ENCODE assay signal across 10 cellular contexts in genomic region chr2:189613077-189613636, GRCh38. TPM values are rescaled to one million over a fixed set of nuclear protein-coding genes. Genes with fewer than 3 reads are reported as not detected.
A peak's percentile ranks its signal among the peaks of the same experiment; 100 is the strongest.
DNase-seq lines count a peak whose midpoint lies in the region; ATAC-seq and TF ChIP-seq lines count a peak whose summit lies in the region.
"Had no signal": no experiment of that assay in that cellular context is flagged by ENCODE, and none has a peak within 500 bp of the region (broad histone marks: within the 10 kb centered on the region; RNA-seq: fewer than 3 reads in every experiment).

No MANE protein-coding gene starts in this region.

- no peaks in the 10 kb centered on the region for H3K36me3 ChIP-seq in DND-41 (ENCODE audit: insufficient read depth, low read length)
- no peaks in the 10 kb centered on the region for H3K36me3 ChIP-seq in psoas muscle (ENCODE audit: insufficient read depth in 1 of 2, low read depth in 1 of 2)

- WGBS in psoas muscle, 3 donors, result 12 to 14% (median 14%) methylated on average over 6 of the region's 6 CpGs

- H3K4me2 ChIP-seq in DND-41 (ENCODE audit: insufficient read depth, low read length), result no peak overlapping the region

- no peaks in the 10 kb centered on the region for H4K20me1 ChIP-seq in DND-41 (ENCODE audit: insufficient read depth, low read length)

- H3K4me3 Mint-ChIP-seq in activated T-cell treated with anti-CD3 and anti-CD28 coated beads, Interleukin-2, amount 50 U/mL, for 24 hours, result no peak overlapping the region

- TF ChIP-seq CTCF in DND-41 (IDR thresholded peaks at IDR 0.05; ENCODE audit: borderline replicate concordance, extremely low read depth, low read length, poor library complexity, severe bottlenecking) (no peak), psoas muscle (IDR thresholded peaks at IDR 0.05) (no peak)

- intact Hi-C loops in psoas muscle (cut with DNase I), result loop anchor here in 1 of 2 donors (2.0 kb wide), 1 partner anchor 32 kb away; the partner anchor contains the start of gene SLC40A1

- no peak overlapping the region for H3K9ac ChIP-seq in DND-41 (ENCODE audit: low read depth, low read length)

- H3K79me2 ChIP-seq in DND-41 (ENCODE audit: insufficient read depth, low read length), result no peaks in the 10 kb centered on the region

- peak overlapping the region; percentile 8; the same call in 1 of the 2 replicates for H2AFZ ChIP-seq in DND-41 (ENCODE audit: low read depth, low read length)

- H3K36me3 Mint-ChIP-seq in activated T-cell treated with anti-CD3 and anti-CD28 coated beads, Interleukin-2, amount 50 U/mL, for 24 hours (ENCODE audit: low read depth), result no peaks in the 10 kb centered on the region

- ATAC-seq in DND-41 (ENCODE audit: insufficient read depth, low read depth) (no peak), SK-N-SH treated with all-trans-retinoic acid at 6 μM for 48 hours (peak; percentile 75), psoas muscle (peak; percentile 94 to 98 (median 96)), HG03520 (IDR thresholded peaks at IDR 0.05; ENCODE audit: unreplicated experiment) (no peak)

- DNase-seq in DND-41, result no peak
- peak; percentile 79 for DNase-seq in glomerular endothelial cell (ENCODE audit: extremely low read depth, low read depth, low spot score)
- DNase-seq in psoas muscle, result no peak
- DNase-seq in SW480 (ENCODE audit: low spot score), result no peak
- no peak for DNase-seq in superior temporal gyrus (ENCODE audit: extremely low spot score)
- DNase-seq in activated T-cell treated with anti-CD3 and anti-CD28 coated beads, Interleukin-2, amount 50 U/mL, for 24 hours, result no peak
- DNase-seq: hippocampal formation, T1000 had no signal

- peaks cover 3% of the 10 kb centered on the region for H3K4me1 Mint-ChIP-seq in activated T-cell treated with anti-CD3 and anti-CD28 coated beads, Interleukin-2, amount 50 U/mL, for 24 hours (ENCODE audit: low read depth)

- H3K27ac Mint-ChIP-seq in activated T-cell treated with anti-CD3 and anti-CD28 coated beads, Interleukin-2, amount 50 U/mL, for 24 hours, result no peak overlapping the region

- no peaks in the 10 kb centered on the region for H3K4me1 ChIP-seq in DND-41 (ENCODE audit: insufficient read depth, low read length)
- H3K4me1 ChIP-seq in psoas muscle, result peaks cover 18% of the 10 kb centered on the region

- H3K9me3 ChIP-seq in DND-41 (ENCODE audit: insufficient read depth, low read length, severe bottlenecking), result no peaks in the 10 kb centered on the region
- no peaks in the 10 kb centered on the region for H3K9me3 ChIP-seq in psoas muscle

- no peaks in the 10 kb centered on the region for H3K9me3 Mint-ChIP-seq in activated T-cell treated with anti-CD3 and anti-CD28 coated beads, Interleukin-2, amount 50 U/mL, for 24 hours

- H3K27me3 ChIP-seq in DND-41 (ENCODE audit: insufficient read depth, low read length, poor library complexity) (no peaks in the 10 kb centered on the region), psoas muscle (ENCODE audit: insufficient read depth in 3 of 3, low read length in 2 of 3) (no peaks in the 10 kb centered on the region)

- H3K27me3 Mint-ChIP-seq in activated T-cell treated with anti-CD3 and anti-CD28 coated beads, Interleukin-2, amount 50 U/mL, for 24 hours, result no peaks in the 10 kb centered on the region

- H3K27ac ChIP-seq in DND-41 (ENCODE audit: low read length), result no peak overlapping the region
- peak overlapping the region; percentile 89 for H3K27ac ChIP-seq in psoas muscle

- no peak overlapping the region for H3K4me3 ChIP-seq in DND-41 (ENCODE audit: low read depth in 1 of 2, low read length in 2 of 2)
- H3K4me3 ChIP-seq in psoas muscle, result peak overlapping the region; percentile 62

TF ChIP-seq in SK-N-SH treated with all-trans-retinoic acid at 6 μM for 48 hours, 23 proteins besides CTCF, POLR2A, EP300 and RAD21:
- TF ChIP-seq ZNF8 (CRISPR knock-in tag; IDR thresholded peaks at IDR 0.05) (no peak), ISL1 (CRISPR knock-in tag; IDR thresholded peaks at IDR 0.05) (no peak), ARNTL (CRISPR knock-in tag; IDR thresholded peaks at IDR 0.05; ENCODE audit: borderline replicate concordance, low read depth) (no peak), PATZ1 (CRISPR knock-in tag; IDR thresholded peaks at IDR 0.05; ENCODE audit: borderline replicate concordance) (no peak), ZFP30 (CRISPR knock-in tag; IDR thresholded peaks at IDR 0.05) (no peak), GLIS3 (CRISPR knock-in tag; IDR thresholded peaks at IDR 0.05) (no peak), CREB5 (CRISPR knock-in tag; IDR thresholded peaks at IDR 0.05; ENCODE audit: low read depth) (no peak)

RNA-seq across cellular contexts. Expression of gene SLC40A1, which starts 32.6 kb away (rescaled TPM):
- total RNA-seq in glomerular endothelial cell, result 3.0 and 4.8 TPM in 2 replicates
- 10 to 100 TPM; 21.5 to 65.7 (median 34.6) TPM for total RNA-seq in psoas muscle
- 10 to 100 TPM in 2 of 3 donors, 1 to 10 TPM in 1; 8.4 to 49.1 (median 19.4) TPM for polyA plus RNA-seq in psoas muscle

RNA-seq across cellular contexts. Expression of gene ASNSD1, which starts 48.1 kb away (rescaled TPM):
- 37.2 and 41.0 TPM in 2 replicates for total RNA-seq in glomerular endothelial cell
- 10 to 100 TPM; 50.8 to 67.0 (median 62.0) TPM for total RNA-seq in psoas muscle
- polyA plus RNA-seq in psoas muscle, result 100 to 1,000 TPM in 1 of 3 donors, 10 to 100 TPM in 2; 57.9 to 148 (median 66.6) TPM

Comparison
In these comparisons a context has a peak if more than half of its experiments do, and no peak if none do; other contexts are left out.
1. ATAC-seq: peak in SK-N-SH treated with all-trans-retinoic acid at 6 μM for 48 hours (single experiment) and psoas muscle (4 of 4); none in DND-41 (single experiment) and HG03520 (single experiment).